1 cellular context compared by ENCODE assay signal in the genomic region with DNA sequence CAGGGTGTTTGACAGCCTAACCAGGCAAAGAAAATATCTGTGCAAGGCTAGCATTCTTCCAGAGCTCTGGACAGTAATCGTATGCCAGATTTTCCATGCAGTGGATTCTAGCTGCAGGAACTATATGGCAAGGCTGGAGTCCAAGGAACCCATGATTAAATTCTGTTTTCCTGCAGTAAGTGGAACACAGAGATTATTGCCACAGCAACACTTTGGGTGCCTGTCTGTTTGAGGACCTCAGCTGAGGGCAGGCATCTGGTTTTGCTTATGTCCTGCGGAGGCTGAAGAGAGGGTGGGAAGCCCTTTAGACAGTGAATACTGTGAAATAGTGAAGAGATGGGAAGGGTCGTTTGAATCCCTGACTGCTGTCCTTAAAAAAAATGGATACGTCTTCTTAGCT.
TF ChIP-seq lines count a peak whose summit lies in the region.

No MANE protein-coding gene starts in this region.

TF ChIP-seq in GM12878, 131 proteins besides CTCF, POLR2A, EP300 and RAD21 (continued from another document):
- TF ChIP-seq, protein P1, sequence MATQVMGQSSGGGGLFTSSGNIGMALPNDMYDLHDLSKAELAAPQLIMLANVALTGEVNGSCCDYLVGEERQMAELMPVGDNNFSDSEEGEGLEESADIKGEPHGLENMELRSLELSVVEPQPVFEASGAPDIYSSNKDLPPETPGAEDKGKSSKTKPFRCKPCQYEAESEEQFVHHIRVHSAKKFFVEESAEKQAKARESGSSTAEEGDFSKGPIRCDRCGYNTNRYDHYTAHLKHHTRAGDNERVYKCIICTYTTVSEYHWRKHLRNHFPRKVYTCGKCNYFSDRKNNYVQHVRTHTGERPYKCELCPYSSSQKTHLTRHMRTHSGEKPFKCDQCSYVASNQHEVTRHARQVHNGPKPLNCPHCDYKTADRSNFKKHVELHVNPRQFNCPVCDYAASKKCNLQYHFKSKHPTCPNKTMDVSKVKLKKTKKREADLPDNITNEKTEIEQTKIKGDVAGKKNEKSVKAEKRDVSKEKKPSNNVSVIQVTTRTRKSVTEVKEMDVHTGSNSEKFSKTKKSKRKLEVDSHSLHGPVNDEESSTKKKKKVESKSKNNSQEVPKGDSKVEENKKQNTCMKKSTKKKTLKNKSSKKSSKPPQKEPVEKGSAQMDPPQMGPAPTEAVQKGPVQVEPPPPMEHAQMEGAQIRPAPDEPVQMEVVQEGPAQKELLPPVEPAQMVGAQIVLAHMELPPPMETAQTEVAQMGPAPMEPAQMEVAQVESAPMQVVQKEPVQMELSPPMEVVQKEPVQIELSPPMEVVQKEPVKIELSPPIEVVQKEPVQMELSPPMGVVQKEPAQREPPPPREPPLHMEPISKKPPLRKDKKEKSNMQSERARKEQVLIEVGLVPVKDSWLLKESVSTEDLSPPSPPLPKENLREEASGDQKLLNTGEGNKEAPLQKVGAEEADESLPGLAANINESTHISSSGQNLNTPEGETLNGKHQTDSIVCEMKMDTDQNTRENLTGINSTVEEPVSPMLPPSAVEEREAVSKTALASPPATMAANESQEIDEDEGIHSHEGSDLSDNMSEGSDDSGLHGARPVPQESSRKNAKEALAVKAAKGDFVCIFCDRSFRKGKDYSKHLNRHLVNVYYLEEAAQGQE (IDR thresholded peaks at IDR 0.05; ENCODE audit: low read depth, low read length): no peak
- no peak for TF ChIP-seq BMI1 (IDR thresholded peaks at IDR 0.05; ENCODE audit: borderline replicate concordance)
- TF ChIP-seq, protein P2, sequence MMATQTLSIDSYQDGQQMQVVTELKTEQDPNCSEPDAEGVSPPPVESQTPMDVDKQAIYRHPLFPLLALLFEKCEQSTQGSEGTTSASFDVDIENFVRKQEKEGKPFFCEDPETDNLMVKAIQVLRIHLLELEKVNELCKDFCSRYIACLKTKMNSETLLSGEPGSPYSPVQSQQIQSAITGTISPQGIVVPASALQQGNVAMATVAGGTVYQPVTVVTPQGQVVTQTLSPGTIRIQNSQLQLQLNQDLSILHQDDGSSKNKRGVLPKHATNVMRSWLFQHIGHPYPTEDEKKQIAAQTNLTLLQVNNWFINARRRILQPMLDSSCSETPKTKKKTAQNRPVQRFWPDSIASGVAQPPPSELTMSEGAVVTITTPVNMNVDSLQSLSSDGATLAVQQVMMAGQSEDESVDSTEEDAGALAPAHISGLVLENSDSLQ (IDR thresholded peaks at IDR 0.05): 0 out of 2 replicates have a peak, but pooled peaks have one; percentile 9
TF ChIP-seq in GM12878: peak in this region for 2.
